Comparison of ENCODE assay signal across 23 cellular contexts in the genomic region with DNA sequence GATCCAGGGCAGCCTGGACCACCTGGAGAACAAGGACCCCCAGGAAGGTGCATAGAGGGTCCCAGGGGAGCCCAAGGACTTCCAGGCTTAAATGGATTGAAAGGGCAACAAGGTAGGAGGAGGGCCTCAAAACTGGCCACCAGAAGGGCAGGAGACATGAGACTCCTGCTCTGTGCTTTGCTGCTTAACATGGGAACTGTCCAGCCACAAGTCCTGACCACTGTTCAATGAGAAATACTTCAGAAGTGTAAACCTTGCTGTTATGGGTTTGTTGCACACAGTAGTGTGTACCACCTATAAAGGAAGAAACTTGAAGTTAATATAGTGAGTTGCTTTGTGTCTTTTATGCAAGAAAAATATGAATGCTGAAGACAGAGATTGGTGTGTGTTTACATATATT. TPM values are rescaled to one million over a fixed set of nuclear protein-coding genes. Genes with fewer than 3 reads are reported as not detected.
A peak's percentile ranks its signal among the peaks of the same experiment; 100 is the strongest.
DNase-seq lines count a peak whose midpoint lies in the region; ATAC-seq and TF ChIP-seq lines count a peak whose summit lies in the region.
"Had no signal": no experiment of that assay in that cellular context is flagged by ENCODE, and none has a peak within 500 bp of the region (broad histone marks: within the 10 kb centered on the region; RNA-seq: fewer than 3 reads in every experiment).

No MANE protein-coding gene starts in this region.

- DNase-seq in cardiac muscle cell (ENCODE audit: low read depth in 1 of 2, low spot score in 1 of 2) (peak; percentile 12 to 54), cardiac septum (ENCODE audit: low spot score) (no peak), astrocyte of the cerebellum (ENCODE audit: low read depth) (peak; percentile 1), fibroblast of the aortic adventitia (ENCODE audit: low read depth) (peak; percentile 3), EL (no peak), pons (ENCODE audit: low spot score) (no peak)
- no peak for DNase-seq in stimulated activated CD4-positive, alpha-beta T cell treated with anti-CD3 and anti-CD28 coated beads, Interleukin-2, amount 100 ng/mL, for 48 hours
- no peak for DNase-seq in activated CD8-positive, alpha-beta T cell treated with anti-CD3 and anti-CD28 coated beads for 36 hours
- DNase-seq: 8988T; activated CD4-positive, alpha-beta T cell treated with anti-CD3 and anti-CD28 coated beads, Interleukin-2, amount 50 U/mL, for 1 hour; DMS53; effector memory CD4-positive, alpha-beta T cell; lower lobe of right lung; NCI-H2029 treated with DMSO at 0.1 percent for 48 hours; NCI-H345; Right ventricle myocardium superior; stimulated activated CD8-positive, alpha-beta memory T cell treated with anti-CD3 and anti-CD28 coated beads, Interleukin-4, amount 100 ng/mL, for 48 hours; T-helper 9 cell had no signal

- H3K4me3 Mint-ChIP-seq in activated CD8-positive, alpha-beta T cell treated with anti-CD3 and anti-CD28 coated beads for 36 hours = no peak overlapping the region

- H3K27me3 ChIP-seq in cardiac muscle cell = no peaks in the 10 kb centered on the region
- H3K27me3 ChIP-seq: ascending aorta, tibial nerve had no signal

- in situ Hi-C loops in astrocyte of the cerebellum (cut with HindIII; ENCODE audit: low sequenced_read_pairs) = no loop called here

- no peaks in the 10 kb centered on the region for H3K27me3 Mint-ChIP-seq in activated CD8-positive, alpha-beta T cell treated with anti-CD3 and anti-CD28 coated beads for 36 hours

- no peaks in the 10 kb centered on the region for H3K36me3 Mint-ChIP-seq in activated CD8-positive, alpha-beta T cell treated with anti-CD3 and anti-CD28 coated beads for 36 hours (ENCODE audit: low read depth)

- H3K9me3 Mint-ChIP-seq in activated CD8-positive, alpha-beta T cell treated with anti-CD3 and anti-CD28 coated beads for 36 hours = peaks cover 4% of the 10 kb centered on the region
- H3K9me3 Mint-ChIP-seq: activated T-helper 2 cell treated with anti-CD3 and anti-CD28 coated beads, Interferon-gamma antibody, Interleukin-2, Interleukin-4, amounts not matched to agents 10 μg/mL and 5 μg/mL and 100 μg/mL, durations not matched to agents 14 hours and 24 hours and 36 hours had no signal

- H3K27ac Mint-ChIP-seq in activated CD8-positive, alpha-beta T cell treated with anti-CD3 and anti-CD28 coated beads for 36 hours = no peak overlapping the region
- H3K27ac Mint-ChIP-seq: activated naive CD4-positive, alpha-beta T cell treated with anti-CD3 and anti-CD28 coated beads, Interleukin-2, amount 50 U/mL, for 72 hours; activated T-helper 2 cell treated with anti-CD3 and anti-CD28 coated beads, Interferon-gamma antibody, Interleukin-2, Interleukin-4, amounts not matched to agents 10 μg/mL and 5 μg/mL and 100 μg/mL, durations not matched to agents 14 hours and 24 hours and 36 hours had no signal

- POLR2A ChIA-PET in activated CD8-positive, alpha-beta T cell treated with anti-CD3 and anti-CD28 coated beads for 36 hours (lab: Charles Lee) = no interaction called here

- H3K4me3 ChIP-seq in cardiac muscle cell (no peak overlapping the region), astrocyte of the cerebellum (ENCODE audit: low read depth, low read length) (no peak overlapping the region), fibroblast of the aortic adventitia (ENCODE audit: low read depth, low read length) (no peak overlapping the region)
- H3K4me3 ChIP-seq: ascending aorta, lower lobe of right lung, prostate gland, tibial nerve had no signal

- no peaks in the 10 kb centered on the region for H3K4me1 ChIP-seq in cardiac muscle cell (ENCODE audit: low read depth)
- H3K4me1 ChIP-seq: ascending aorta, lower lobe of right lung, tibial nerve had no signal

- TF ChIP-seq CTCF in cardiac muscle cell (IDR thresholded peaks at IDR 0.05; ENCODE audit: low read depth, low read length) = no peak
- no peak for TF ChIP-seq CTCF in astrocyte of the cerebellum (IDR thresholded peaks at IDR 0.05; ENCODE audit: low read depth, low read length, missing control alignments)
- TF ChIP-seq CTCF in fibroblast of the aortic adventitia (IDR thresholded peaks at IDR 0.05; ENCODE audit: insufficient read depth, low read length) = no peak
- TF ChIP-seq CTCF in activated CD8-positive, alpha-beta T cell treated with anti-CD3 and anti-CD28 coated beads for 36 hours (IDR thresholded peaks at IDR 0.05) = no peak

- intact Hi-C loops in cardiac septum (cut with DNase I) = no loop called here
- intact Hi-C loops in activated CD8-positive, alpha-beta T cell treated with anti-CD3 and anti-CD28 coated beads for 36 hours (cut with micrococcal nuclease) = no loop called here

- H3K36me3 ChIP-seq in cardiac muscle cell = no peaks in the 10 kb centered on the region
- H3K36me3 ChIP-seq: lower lobe of right lung, prostate gland had no signal

- no peak for ATAC-seq in activated CD8-positive, alpha-beta T cell treated with anti-CD3 and anti-CD28 coated beads for 36 hours
- ATAC-seq: activated naive CD4-positive, alpha-beta T cell treated with anti-CD3 and anti-CD28 coated beads, Interleukin-2, amount 50 U/mL, for 72 hours; lower lobe of right lung had no signal

- CTCF ChIA-PET in activated CD8-positive, alpha-beta T cell treated with anti-CD3 and anti-CD28 coated beads for 36 hours (lab: Charles Lee) = interaction anchor here (1.7 kb wide), 1 partner anchor 42 kb away, joined by 5 read pairs; no protein-coding TSS in a partner anchor

- H3K4me1 Mint-ChIP-seq in activated CD8-positive, alpha-beta T cell treated with anti-CD3 and anti-CD28 coated beads for 36 hours (ENCODE audit: low read depth) = no peaks in the 10 kb centered on the region

- H3K9me3 ChIP-seq in cardiac muscle cell (ENCODE audit: low read depth) = no peaks in the 10 kb centered on the region
- H3K9me3 ChIP-seq: ascending aorta, lower lobe of right lung, prostate gland had no signal

- no peak overlapping the region for H3K27ac ChIP-seq in cardiac muscle cell
- H3K27ac ChIP-seq: ascending aorta, lower lobe of right lung, prostate gland, tibial nerve had no signal

RNA-seq across cellular contexts. Expression of gene MFF, which starts 44.2 kb away (rescaled TPM):
- total RNA-seq in cardiac muscle cell (109 and 144 TPM in 2 replicates), cardiac septum (75.6 TPM), fibroblast of the aortic adventitia (ENCODE audit: low replicate concordance) (82.3 and 96.9 TPM in 2 replicates)
- polyA plus RNA-seq in cardiac muscle cell = 125 and 133 TPM in 2 replicates
- 10 to 100 TPM; 66.5 to 73.9 TPM for total RNA-seq in activated CD8-positive, alpha-beta T cell treated with anti-CD3 and anti-CD28 coated beads for 36 hours

Comparison
In these comparisons a context has a peak if more than half of its experiments do, and no peak if none do; other contexts are left out.
1. DNase-seq: peak in cardiac muscle cell (2 of 2), astrocyte of the cerebellum (single experiment) and fibroblast of the aortic adventitia (single experiment); none in cardiac septum (single experiment), EL (single experiment), stimulated activated CD4-positive, alpha-beta T cell treated with anti-CD3 and anti-CD28 coated beads, Interleukin-2, amount 100 ng/mL, for 48 hours (0 of 2), activated CD8-positive, alpha-beta T cell treated with anti-CD3 and anti-CD28 coated beads for 36 hours (single experiment) and pons (single experiment).